Comparison of ENCODE assay signal across 8 cellular contexts in genomic region chr6:37860226-37860839, GRCh38. TPM values are rescaled to one million over a fixed set of nuclear protein-coding genes. Genes with fewer than 3 reads are reported as not detected.
DNase-seq lines count a peak whose midpoint lies in the region; ATAC-seq and TF ChIP-seq lines count a peak whose summit lies in the region.

No MANE protein-coding gene starts in this region.

- H3K4me1 ChIP-seq in hepatocyte (ENCODE audit: insufficient read depth): no peaks in the 10 kb centered on the region

- H3K9me2 ChIP-seq in hepatocyte (replicated peaks; ENCODE audit: insufficient read depth): no peaks in the 10 kb centered on the region

- no peak overlapping the region for H3K27ac ChIP-seq in hepatocyte

- TF ChIP-seq CTCF in WI38 (IDR thresholded peaks at IDR 0.05; ENCODE audit: low read depth, low read length): peak; percentile 53; the same call in 1 of the 2 replicates
- TF ChIP-seq CTCF in hepatocyte (IDR thresholded peaks at IDR 0.05; ENCODE audit: poor library complexity): peak; percentile 55

- DNase-seq in NCI-H146 (lab: John Stamatoyannopoulos, UW): peak; percentile 17
- no peak for DNase-seq in NCI-H146 treated with DMSO at 0.1 percent for 48 hours (lab: John Stamatoyannopoulos, UW; ENCODE audit: unreplicated experiment)
- peak; percentile 13 for DNase-seq in HT1080 (ENCODE audit: low read depth)
- peak; percentile 35 for DNase-seq in hepatocyte (ENCODE audit: low spot score)
- DNase-seq in H7: no peak

- H3K4me2 ChIP-seq in hepatocyte: no peak overlapping the region

- H3K79me2 ChIP-seq in hepatocyte: peaks cover 99% of the 10 kb centered on the region

- H3K36me3 ChIP-seq in hepatocyte (replicated peaks; ENCODE audit: insufficient read depth, low read depth) (no peaks in the 10 kb centered on the region), H7 (replicated peaks; ENCODE audit: control insufficient read depth, insufficient read depth, low read length) (no peaks in the 10 kb centered on the region)

- no peak overlapping the region for H2AFZ ChIP-seq in hepatocyte

- H4K20me1 ChIP-seq in hepatocyte (ENCODE audit: insufficient read depth, poor library complexity, severe bottlenecking): peaks cover 97% of the 10 kb centered on the region

- no peak for ATAC-seq in GM19397 (IDR thresholded peaks at IDR 0.05; ENCODE audit: unreplicated experiment)
- no peak for ATAC-seq in GM18861 (IDR thresholded peaks at IDR 0.05; ENCODE audit: unreplicated experiment)

- H3K27me3 ChIP-seq in hepatocyte: no peaks in the 10 kb centered on the region
- no peaks in the 10 kb centered on the region for H3K27me3 ChIP-seq in H7 (ENCODE audit: control insufficient read depth, insufficient read depth, low read length)

- WGBS in hepatocyte (ENCODE audit: low lambda C conversion rate, missing lambda C conversion rate): 91% methylated on average over 1 of the region's 1 CpG

- H3K9me3 ChIP-seq in hepatocyte (ENCODE audit: low read depth): no peaks in the 10 kb centered on the region

- H3K4me3 ChIP-seq in WI38 (ENCODE audit: low read depth, low read length) (no peak overlapping the region), hepatocyte (no peak overlapping the region), H7 (ENCODE audit: insufficient read depth, low read depth, low read length) (no peak overlapping the region)

RNA-seq across cellular contexts. Expression of gene ZFAND3, which starts 40.8 kb away (rescaled TPM):
- 11.3 and 18.2 TPM in 2 replicates for total RNA-seq in HT1080 (2014; rRNA removed; shearing (Covaris generic))
- 39.0 and 46.4 TPM in 2 replicates for polyA plus RNA-seq in HT1080 (2015; cell fraction: cytosol; rRNA removed)
- 27.1 and 29.1 TPM in 2 replicates for polyA plus RNA-seq in HT1080 (2015; cell fraction: nucleus; rRNA removed)
- 35.8 and 36.5 TPM in 2 replicates for total RNA-seq in hepatocyte
- 50.0 and 51.1 TPM in 2 replicates for polyA plus RNA-seq in hepatocyte
- 14.7 and 17.1 TPM in 2 replicates for total RNA-seq in H7 (2014; rRNA removed; shearing (Covaris generic))

Comparison
In these comparisons a context has a peak if more than half of its experiments do, and no peak if none do; other contexts are left out.
1. DNase-seq: peak in NCI-H146 (single experiment), HT1080 (single experiment) and hepatocyte (single experiment); none in NCI-H146 treated with DMSO at 0.1 percent for 48 hours (single experiment) and H7 (single experiment).